17 cellular contexts compared by ENCODE assay signal in genomic region chr9:114226289-114227055, GRCh38.
DNase-seq lines count a peak whose midpoint lies in the region; ATAC-seq and TF ChIP-seq lines count a peak whose summit lies in the region.
"Had no signal": no experiment of that assay in that cellular context is flagged by ENCODE, and none has a peak within 500 bp of the region (broad histone marks: within the 10 kb centered on the region; RNA-seq: fewer than 3 reads in every experiment).

No MANE protein-coding gene starts in this region.

- no peaks in the 10 kb centered on the region for H4K20me1 ChIP-seq in smooth muscle cell (ENCODE audit: low read depth)

- H3K4me3 ChIP-seq in heart left ventricle (no peak overlapping the region), smooth muscle cell (no peak overlapping the region)
- H3K4me3 ChIP-seq: BLaER1 treated with 17β-estradiol and CSF1 and Interleukin-3, amounts not matched to agents 10 nM and 100 nM; PC-9 had no signal

- H3K9ac ChIP-seq in smooth muscle cell (ENCODE audit: low read depth) = no peak overlapping the region
- H3K9ac ChIP-seq: BLaER1 treated with 17β-estradiol and CSF1 and Interleukin-3, amounts not matched to agents 10 nM and 100 nM had no signal

- H3K27ac ChIP-seq in heart left ventricle = no peak overlapping the region
- H3K27ac ChIP-seq in smooth muscle cell (ENCODE audit: low read depth) = peak overlapping the region; percentile 80
- H3K27ac ChIP-seq: BLaER1 treated with 17β-estradiol and CSF1 and Interleukin-3, amounts not matched to agents 10 nM and 100 nM; PC-9 had no signal

- H2AFZ ChIP-seq in smooth muscle cell (ENCODE audit: low read depth) = no peak overlapping the region
- H2AFZ ChIP-seq: PC-9 had no signal

- intact Hi-C loops in Right ventricle myocardium inferior (cut with DNase I) = no loop called here
- intact Hi-C loops in heart left ventricle (cut with DNase I) = no loop called here

- peaks cover 8% of the 10 kb centered on the region for H3F3A ChIP-seq in smooth muscle cell (ENCODE audit: low read depth)

- no peak for TF ChIP-seq POLR2A in heart left ventricle (IDR thresholded peaks at IDR 0.05)

- POLR2A ChIA-PET in HEK293T (lab: Yijun Ruan, JAX) = interaction anchor here (0.8 kb wide), 1 partner anchor 10 kb away, joined by 3 read pairs; no protein-coding TSS in a partner anchor

- no peaks in the 10 kb centered on the region for H3K9me3 ChIP-seq in heart left ventricle
- H3K9me3 ChIP-seq in smooth muscle cell (replicated peaks; ENCODE audit: low read depth) = no peaks in the 10 kb centered on the region
- H3K9me3 ChIP-seq: BLaER1 treated with 17β-estradiol and CSF1 and Interleukin-3, amounts not matched to agents 10 nM and 100 nM had no signal

- peaks cover 0 to 17% (median 4%) of the 10 kb centered on the region in 12 donors for H3K4me1 ChIP-seq in heart left ventricle
- peaks cover 13% of the 10 kb centered on the region for H3K4me1 ChIP-seq in smooth muscle cell (ENCODE audit: low read depth)

- no peak for ATAC-seq in Right ventricle myocardium inferior
- no peak for ATAC-seq in heart left ventricle

- CTCF ChIA-PET in HEK293T (lab: Yijun Ruan, JAX) = no interaction called here

- TF ChIP-seq CTCF in heart left ventricle (IDR thresholded peaks at IDR 0.05) (no peak), smooth muscle cell (IDR thresholded peaks at IDR 0.05; ENCODE audit: borderline replicate concordance, insufficient read depth, poor library complexity, severe bottlenecking) (no peak)

- H3K36me3 ChIP-seq in heart left ventricle (no peaks in the 10 kb centered on the region), smooth muscle cell (ENCODE audit: low read depth) (no peaks in the 10 kb centered on the region)

- no peaks in the 10 kb centered on the region for H3K27me3 ChIP-seq in heart left ventricle
- H3K27me3 ChIP-seq in smooth muscle cell (ENCODE audit: low read depth) = no peaks in the 10 kb centered on the region
- H3K27me3 ChIP-seq: BLaER1 treated with 17β-estradiol and CSF1 and Interleukin-3, amounts not matched to agents 10 nM and 100 nM had no signal

- no peaks in the 10 kb centered on the region for H3K79me2 ChIP-seq in smooth muscle cell (ENCODE audit: low read depth)

- H3K4me2 ChIP-seq in smooth muscle cell = no peak overlapping the region
- H3K4me2 ChIP-seq: PC-9 had no signal

- peak; percentile 37 for DNase-seq in Right ventricle myocardium inferior (ENCODE audit: missing footprints)
- DNase-seq in heart left ventricle = no peak
- peak; percentile 95 for DNase-seq in cerebellar cortex (ENCODE audit: low spot score)
- DNase-seq in myocyte (ENCODE audit: low read depth) = peak; percentile 73
- no peak for DNase-seq in smooth muscle cell (lab: John Stamatoyannopoulos, UW; ENCODE audit: unreplicated experiment)
- DNase-seq in NCI-H1105 (lab: John Stamatoyannopoulos, UW) = no peak
- DNase-seq in HEK293T (ENCODE audit: extremely low spot score) = no peak
- no peak for DNase-seq in OCI-M1 (lab: John Stamatoyannopoulos, UW)
- DNase-seq: CD8-positive, alpha-beta memory T cell; GF-D8; GOT3; MV-4-11; NCI-H1436 treated with DMSO at 0.1 percent for 48 hours; NCI-H2081; NCI-H748 treated with DMSO at 0.1 percent for 48 hours; PC-9 had no signal

- WGBS in heart left ventricle, 4 donors = 93 to 96% (median 95%) methylated on average over 10 of the region's 10 CpGs
- 97% methylated on average over 10 of the region's 10 CpGs for WGBS in smooth muscle cell (ENCODE audit: low lambda C conversion rate)

TF ChIP-seq in HEK293T, 16 proteins besides CTCF, POLR2A, EP300 and RAD21:
- TF ChIP-seq HDGF (IDR thresholded peaks at IDR 0.05; ENCODE audit: borderline replicate concordance) (no peak), ZNF384 (IDR thresholded peaks at IDR 0.05) (no peak), FOXM1 (IDR thresholded peaks at IDR 0.05; ENCODE audit: borderline replicate concordance) (no peak), CTBP1 (IDR thresholded peaks at IDR 0.05; ENCODE audit: borderline replicate concordance) (no peak), BHLHE40 (IDR thresholded peaks at IDR 0.05; ENCODE audit: borderline replicate concordance) (no peak), ARNT (IDR thresholded peaks at IDR 0.05) (no peak), SP1 (IDR thresholded peaks at IDR 0.05) (no peak), ELF4 (IDR thresholded peaks at IDR 0.05) (no peak), TARDBP (IDR thresholded peaks at IDR 0.05) (no peak), L3MBTL2 (conservative IDR thresholded peaks at IDR 0.05) (no peak), FOXK2 (IDR thresholded peaks at IDR 0.05) (no peak), LEF1 (IDR thresholded peaks at IDR 0.05; ENCODE audit: borderline replicate concordance) (no peak), NFRKB (IDR thresholded peaks at IDR 0.05) (no peak), FOXA1 (IDR thresholded peaks at IDR 0.05) (no peak), SUZ12 (IDR thresholded peaks at IDR 0.05) (no peak)
- TF ChIP-seq, protein P1, sequence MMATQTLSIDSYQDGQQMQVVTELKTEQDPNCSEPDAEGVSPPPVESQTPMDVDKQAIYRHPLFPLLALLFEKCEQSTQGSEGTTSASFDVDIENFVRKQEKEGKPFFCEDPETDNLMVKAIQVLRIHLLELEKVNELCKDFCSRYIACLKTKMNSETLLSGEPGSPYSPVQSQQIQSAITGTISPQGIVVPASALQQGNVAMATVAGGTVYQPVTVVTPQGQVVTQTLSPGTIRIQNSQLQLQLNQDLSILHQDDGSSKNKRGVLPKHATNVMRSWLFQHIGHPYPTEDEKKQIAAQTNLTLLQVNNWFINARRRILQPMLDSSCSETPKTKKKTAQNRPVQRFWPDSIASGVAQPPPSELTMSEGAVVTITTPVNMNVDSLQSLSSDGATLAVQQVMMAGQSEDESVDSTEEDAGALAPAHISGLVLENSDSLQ (IDR thresholded peaks at IDR 0.05) = no peak

Comparison
In these comparisons a context has a peak if more than half of its experiments do, and no peak if none do; other contexts are left out.
1. DNase-seq: peak in Right ventricle myocardium inferior (single experiment), cerebellar cortex (single experiment) and myocyte (single experiment); none in heart left ventricle (0 of 5), smooth muscle cell (single experiment), NCI-H1105 (single experiment), HEK293T (single experiment) and OCI-M1 (single experiment).